28 cellular contexts compared by ENCODE assay signal in the genomic region with DNA sequence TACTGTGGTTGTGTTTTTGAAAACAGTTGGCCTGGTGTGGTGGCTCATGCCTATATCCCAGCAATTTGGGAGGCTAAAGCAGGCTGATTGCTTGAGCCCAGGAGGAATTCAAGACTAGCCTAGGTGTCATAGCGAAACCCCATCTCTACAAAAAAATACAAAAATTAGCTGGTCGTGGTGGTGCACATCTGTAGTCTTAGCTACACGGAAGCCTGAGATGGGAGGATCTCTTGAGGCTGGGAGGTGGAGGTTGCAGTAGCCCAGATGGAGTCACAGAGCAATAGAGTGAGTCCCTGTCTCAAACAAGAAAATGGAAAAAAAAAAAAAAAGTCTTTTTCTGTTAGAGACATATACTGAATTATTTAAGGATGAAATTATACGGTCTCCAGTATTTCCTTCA.
"Had no signal": no experiment of that assay in that cellular context is flagged by ENCODE, and none has a peak within 500 bp of the region (broad histone marks: within the 10 kb centered on the region; RNA-seq: fewer than 3 reads in every experiment).

No MANE protein-coding gene starts in this region.

- DNase-seq: activated B cell treated with CpG ODN at 0.5 μM for 24 hours; activated CD4-positive, alpha-beta memory T cell treated with anti-CD3 and anti-CD28 coated beads, Interleukin-2, amount 10 ng/mL, durations not matched to agents 7 days and 5 days; activated CD4-positive, alpha-beta T cell treated with anti-CD3 and anti-CD28 coated beads for 48 hours; activated CD8-positive, alpha-beta memory T cell treated with anti-CD3 and anti-CD28 coated beads, Interleukin-2, amount 50 U/mL, for 48 hours; activated effector memory CD4-positive, alpha-beta T cell treated with Interleukin-2 at 50 U/mL for 16 hours; activated gamma-delta T cell treated with Interleukin-2 at 50 U/mL for 16 hours; activated naive CD4-positive, alpha-beta T cell treated with anti-CD3 and anti-CD28 coated beads, Interleukin-2, amount 50 U/mL, for 16 hours; activated naive CD4-positive, alpha-beta T cell treated with Interleukin-2 at 50 U/mL for 16 hours; activated naive CD8-positive, alpha-beta T cell treated with anti-CD3 and anti-CD28 coated beads for 36 hours; activated naive CD8-positive, alpha-beta T cell treated with anti-CD3 and anti-CD28 coated beads, Interleukin-2, amount 50 U/mL, for 24 hours; activated T-cell treated with anti-CD3 and anti-CD28 coated beads for 4 hours; activated T-cell treated with anti-CD3 and anti-CD28 coated beads, Interleukin-2, amount 50 U/mL, for 4 hours; central memory CD4-positive, alpha-beta T cell; cerebellar nuclear complex; colonic mucosa; dorsolateral prefrontal cortex; effector memory CD4-positive, alpha-beta T cell; endodermal cell; foreskin fibroblast; T-helper 1 cell; T-helper 17 cell; T1000; WERI-Rb-1 had no signal

- H3K36me3 Mint-ChIP-seq: activated naive CD8-positive, alpha-beta T cell treated with anti-CD3 and anti-CD28 coated beads for 36 hours; brain had no signal

- H3K27ac Mint-ChIP-seq: activated B cell treated with CpG ODN at 0.5 μM for 24 hours; activated CD4-positive, alpha-beta memory T cell treated with anti-CD3 and anti-CD28 coated beads, Interleukin-2, amount 10 ng/mL, durations not matched to agents 7 days and 5 days; activated naive CD8-positive, alpha-beta T cell treated with anti-CD3 and anti-CD28 coated beads for 36 hours; activated naive CD8-positive, alpha-beta T cell treated with anti-CD3 and anti-CD28 coated beads, Interleukin-2, amount 50 U/mL, for 24 hours; activated T-helper 17 cell treated with anti-CD3 and anti-CD28 coated beads, Interleukin-2, amount 50 U/mL, for 72 hours; brain; endodermal cell; T-helper 17 cell; T-helper 2 cell treated with Interferon-gamma antibody and Interleukin-4, amounts not matched to agents 5 μg/mL and 100 μg/mL, for 36 hours had no signal

- H3K27me3 Mint-ChIP-seq: activated B cell treated with CpG ODN at 0.5 μM for 24 hours; activated CD4-positive, alpha-beta memory T cell treated with anti-CD3 and anti-CD28 coated beads, Interleukin-2, amount 10 ng/mL, durations not matched to agents 7 days and 5 days; activated naive CD8-positive, alpha-beta T cell treated with anti-CD3 and anti-CD28 coated beads for 36 hours; activated naive CD8-positive, alpha-beta T cell treated with anti-CD3 and anti-CD28 coated beads, Interleukin-2, amount 50 U/mL, for 24 hours; activated T-helper 17 cell treated with anti-CD3 and anti-CD28 coated beads, Interleukin-2, amount 50 U/mL, for 72 hours; brain; T-helper 17 cell had no signal

- H3K4me3 Mint-ChIP-seq: activated B cell treated with CpG ODN at 0.5 μM for 24 hours; activated CD4-positive, alpha-beta memory T cell treated with anti-CD3 and anti-CD28 coated beads, Interleukin-2, amount 10 ng/mL, durations not matched to agents 7 days and 5 days; activated naive CD8-positive, alpha-beta T cell treated with anti-CD3 and anti-CD28 coated beads for 36 hours; activated naive CD8-positive, alpha-beta T cell treated with anti-CD3 and anti-CD28 coated beads, Interleukin-2, amount 50 U/mL, for 24 hours; activated T-cell treated with anti-CD3 and anti-CD28 coated beads, Interleukin-2, amount 50 U/mL, for 4 hours; activated T-helper 17 cell treated with anti-CD3 and anti-CD28 coated beads, Interleukin-2, amount 50 U/mL, for 72 hours; brain; endodermal cell; T-helper 17 cell; T-helper 2 cell treated with Interferon-gamma antibody and Interleukin-4, amounts not matched to agents 5 μg/mL and 100 μg/mL, for 36 hours had no signal

- H3K9me3 Mint-ChIP-seq: activated B cell treated with CpG ODN at 0.5 μM for 24 hours; activated CD4-positive, alpha-beta memory T cell treated with anti-CD3 and anti-CD28 coated beads, Interleukin-2, amount 10 ng/mL, durations not matched to agents 7 days and 5 days; activated naive CD8-positive, alpha-beta T cell treated with anti-CD3 and anti-CD28 coated beads for 36 hours; activated naive CD8-positive, alpha-beta T cell treated with anti-CD3 and anti-CD28 coated beads, Interleukin-2, amount 50 U/mL, for 24 hours; activated T-cell treated with anti-CD3 and anti-CD28 coated beads, Interleukin-2, amount 50 U/mL, for 4 hours; activated T-helper 17 cell treated with anti-CD3 and anti-CD28 coated beads, Interleukin-2, amount 50 U/mL, for 72 hours; brain; endodermal cell; T-helper 2 cell treated with Interferon-gamma antibody and Interleukin-4, amounts not matched to agents 5 μg/mL and 100 μg/mL, for 36 hours had no signal

- ATAC-seq: activated CD4-positive, CD25-positive, alpha-beta regulatory T cell treated with anti-CD3 and anti-CD28 coated beads, Interleukin-2, amount 50 U/mL, for 24 hours; activated naive CD8-positive, alpha-beta T cell treated with anti-CD3 and anti-CD28 coated beads, Interleukin-2, amount 50 U/mL, for 24 hours; activated T-cell treated with anti-CD3 and anti-CD28 coated beads, Interleukin-2, amount 50 U/mL, for 4 hours; activated T-helper 17 cell treated with anti-CD3 and anti-CD28 coated beads, Interleukin-2, amount 50 U/mL, for 72 hours; esophagus mucosa; T-helper 17 cell had no signal

- H3K4me1 Mint-ChIP-seq: activated B cell treated with CpG ODN at 0.5 μM for 24 hours; activated CD4-positive, alpha-beta memory T cell treated with anti-CD3 and anti-CD28 coated beads, Interleukin-2, amount 10 ng/mL, durations not matched to agents 7 days and 5 days; activated naive CD8-positive, alpha-beta T cell treated with anti-CD3 and anti-CD28 coated beads for 36 hours; activated naive CD8-positive, alpha-beta T cell treated with anti-CD3 and anti-CD28 coated beads, Interleukin-2, amount 50 U/mL, for 24 hours; activated T-helper 17 cell treated with anti-CD3 and anti-CD28 coated beads, Interleukin-2, amount 50 U/mL, for 72 hours; endodermal cell; T-helper 17 cell had no signal
